In genomic region chr2:149166958-149167810, GRCh38 we compare ENCODE assay signal across 10 cellular contexts.
DNase-seq lines count a peak whose midpoint lies in the region; ATAC-seq and TF ChIP-seq lines count a peak whose summit lies in the region.
"Had no signal": no experiment of that assay in that cellular context is flagged by ENCODE, and none has a peak within 500 bp of the region (broad histone marks: within the 10 kb centered on the region; RNA-seq: fewer than 3 reads in every experiment).

No MANE protein-coding gene starts in this region.

- no peaks in the 10 kb centered on the region for H3K9me3 ChIP-seq in colonic mucosa

- peaks cover 16% of the 10 kb centered on the region for H3K4me1 Mint-ChIP-seq in activated T-cell treated with anti-CD3 and anti-CD28 coated beads, Interleukin-2, amount 50 U/mL, for 4 hours (ENCODE audit: low read depth)

- TF ChIP-seq CTCF in colonic mucosa (IDR thresholded peaks at IDR 0.05), result no peak

- H3K9me3 Mint-ChIP-seq in activated T-cell treated with anti-CD3 and anti-CD28 coated beads, Interleukin-2, amount 50 U/mL, for 4 hours, result peaks cover 6% of the 10 kb centered on the region
- H3K9me3 Mint-ChIP-seq: central memory CD8-positive, alpha-beta T cell had no signal

- no peak overlapping the region for H3K4me3 ChIP-seq in colonic mucosa
- H3K4me3 ChIP-seq: K562 had no signal

- DNase-seq in activated T-cell treated with anti-CD3 and anti-CD28 coated beads, Interleukin-2, amount 50 U/mL, for 4 hours, result peak; percentile 21
- DNase-seq in stimulated activated CD8-positive, alpha-beta memory T cell treated with anti-CD3 and anti-CD28 coated beads, Interleukin-4, amount 100 ng/mL, for 24 hours (ENCODE audit: low read depth), result peak; percentile 23
- DNase-seq in NCI-H1436 (lab: John Stamatoyannopoulos, UW) (no peak), colonic mucosa (no peak)

- no peaks in the 10 kb centered on the region for H3K36me3 ChIP-seq in colonic mucosa

- no peak overlapping the region for H3K27ac ChIP-seq in colonic mucosa

- peak; percentile 59 for ATAC-seq in GM19467 (IDR thresholded peaks at IDR 0.05; ENCODE audit: unreplicated experiment)
- peak; percentile 87 for ATAC-seq in HG03565 (IDR thresholded peaks at IDR 0.05; ENCODE audit: unreplicated experiment)
- ATAC-seq in activated T-cell treated with anti-CD3 and anti-CD28 coated beads, Interleukin-2, amount 50 U/mL, for 4 hours, result peak; percentile 76 to 89
- ATAC-seq in HG03280 (IDR thresholded peaks at IDR 0.05; ENCODE audit: unreplicated experiment), result no peak
- ATAC-seq in GM19023 (IDR thresholded peaks at IDR 0.05; ENCODE audit: unreplicated experiment), result no peak
- ATAC-seq: K562 had no signal

- H3K27me3 ChIP-seq in colonic mucosa, result no peaks in the 10 kb centered on the region

- H3K4me3 Mint-ChIP-seq in activated T-cell treated with anti-CD3 and anti-CD28 coated beads, Interleukin-2, amount 50 U/mL, for 4 hours, result no peak overlapping the region
- H3K4me3 Mint-ChIP-seq: central memory CD8-positive, alpha-beta T cell had no signal

- no peak overlapping the region for H3K9ac ChIP-seq in colonic mucosa (ENCODE audit: low read depth in 2 of 2, low read length in 2 of 2)

- intact Hi-C loops in colonic mucosa (cut with DNase I), result no loop called here

- H3K27me3 Mint-ChIP-seq in activated T-cell treated with anti-CD3 and anti-CD28 coated beads, Interleukin-2, amount 50 U/mL, for 4 hours (ENCODE audit: low read depth), result peaks cover 6% of the 10 kb centered on the region

- no peaks in the 10 kb centered on the region for H3K36me3 Mint-ChIP-seq in activated T-cell treated with anti-CD3 and anti-CD28 coated beads, Interleukin-2, amount 50 U/mL, for 4 hours (ENCODE audit: insufficient read depth)

- no peaks in the 10 kb centered on the region for H3K4me1 ChIP-seq in colonic mucosa

Comparison
In these comparisons a context has a peak if more than half of its experiments do, and no peak if none do; other contexts are left out.
1. ATAC-seq: peak in GM19467 (single experiment), HG03565 (single experiment) and activated T-cell treated with anti-CD3 and anti-CD28 coated beads, Interleukin-2, amount 50 U/mL, for 4 hours (2 of 2); none in HG03280 (single experiment) and GM19023 (single experiment).
2. DNase-seq: peak in activated T-cell treated with anti-CD3 and anti-CD28 coated beads, Interleukin-2, amount 50 U/mL, for 4 hours (single experiment) and stimulated activated CD8-positive, alpha-beta memory T cell treated with anti-CD3 and anti-CD28 coated beads, Interleukin-4, amount 100 ng/mL, for 24 hours (single experiment); none in NCI-H1436 (single experiment) and colonic mucosa (single experiment).